ENCODE assay signal across 1 cellular context in the genomic region with DNA sequence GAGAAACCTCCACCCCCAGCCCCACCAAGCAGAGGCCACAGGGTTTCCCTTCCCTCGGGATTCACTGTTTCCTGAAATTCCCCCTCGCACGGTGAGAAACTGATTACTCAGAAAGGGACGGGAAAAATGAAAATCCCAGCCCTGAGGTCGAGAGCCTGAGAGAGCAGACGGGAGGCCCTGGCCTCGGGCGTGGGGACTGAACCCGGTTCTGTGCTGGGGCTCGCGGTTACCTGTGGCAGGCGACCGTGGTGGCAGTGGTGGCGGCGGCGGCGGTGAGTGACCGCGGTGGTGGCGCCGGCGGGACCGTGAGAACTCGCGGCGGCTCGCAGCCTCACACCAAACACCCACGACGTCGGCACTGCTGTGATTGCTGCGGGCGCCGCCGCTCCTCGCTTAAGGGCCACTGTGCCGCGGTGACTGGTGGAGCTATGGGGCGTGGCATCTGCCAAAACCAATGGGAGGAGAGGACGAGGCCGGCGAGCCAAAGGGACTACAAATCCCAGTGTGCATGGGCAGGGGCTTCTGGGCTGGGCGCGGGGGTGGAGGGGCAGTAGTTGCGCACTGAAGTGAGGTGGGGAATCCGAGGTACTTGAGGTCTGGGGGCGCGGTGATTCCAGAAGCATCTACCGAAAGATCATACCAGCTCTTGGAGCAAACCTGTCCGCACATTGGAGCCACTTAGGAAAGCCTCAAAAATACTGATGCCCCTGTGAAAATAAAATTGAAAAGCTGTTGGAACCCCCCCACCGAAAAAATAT.
TF ChIP-seq lines count a peak whose summit lies in the region.

LGMN (minus strand) TSS at position 369 of the 758 bp plus-strand sequence. CDS start 15,841 bp downstream, outside the sequence.

TF ChIP-seq in HepG2, 621 proteins besides CTCF, POLR2A, EP300 and RAD21 (continued from another document and continues in another):
- TF ChIP-seq, protein P1, sequence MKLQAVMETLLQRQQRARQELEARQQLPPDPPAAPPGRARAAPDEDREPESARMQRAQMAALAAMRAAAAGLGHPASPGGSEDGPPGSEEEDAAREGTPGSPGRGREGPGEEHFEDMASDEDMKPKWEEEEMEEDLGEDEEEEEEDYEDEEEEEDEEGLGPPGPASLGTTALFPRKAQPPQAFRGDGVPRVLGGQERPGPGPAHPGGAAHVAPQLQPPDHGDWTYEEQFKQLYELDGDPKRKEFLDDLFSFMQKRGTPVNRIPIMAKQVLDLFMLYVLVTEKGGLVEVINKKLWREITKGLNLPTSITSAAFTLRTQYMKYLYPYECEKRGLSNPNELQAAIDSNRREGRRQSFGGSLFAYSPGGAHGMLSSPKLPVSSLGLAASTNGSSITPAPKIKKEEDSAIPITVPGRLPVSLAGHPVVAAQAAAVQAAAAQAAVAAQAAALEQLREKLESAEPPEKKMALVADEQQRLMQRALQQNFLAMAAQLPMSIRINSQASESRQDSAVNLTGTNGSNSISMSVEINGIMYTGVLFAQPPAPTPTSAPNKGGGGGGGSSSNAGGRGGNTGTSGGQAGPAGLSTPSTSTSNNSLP (IDR thresholded peaks at IDR 0.05; ENCODE audit: low read depth, low read length) = no peak
- TF ChIP-seq DMTF1 (CRISPR knock-in tag; IDR thresholded peaks at IDR 0.05) (peak; percentile 85; the same call in 1 of the 2 replicates), SMAD1 (CRISPR knock-in tag; IDR thresholded peaks at IDR 0.05; ENCODE audit: borderline replicate concordance, low read depth) (peak; percentile 72; the same call in 1 of the 2 replicates), SRY (CRISPR knock-in tag; IDR thresholded peaks at IDR 0.05) (peak; percentile 81; the same call in 1 of the 2 replicates), JUNB (CRISPR knock-in tag; IDR thresholded peaks at IDR 0.05; ENCODE audit: borderline replicate concordance) (no peak), RNF219 (CRISPR knock-in tag; IDR thresholded peaks at IDR 0.05) (no peak), ZNF260 (CRISPR knock-in tag; IDR thresholded peaks at IDR 0.05; ENCODE audit: borderline replicate concordance, low read depth) (no peak), MAFG (CRISPR knock-in tag; IDR thresholded peaks at IDR 0.05) (no peak), NAIF1 (CRISPR knock-in tag; IDR thresholded peaks at IDR 0.05; ENCODE audit: borderline replicate concordance) (no peak), SRF (IDR thresholded peaks at IDR 0.05; ENCODE audit: low read depth, low read length) (no peak), ZNF382 (CRISPR knock-in tag; IDR thresholded peaks at IDR 0.05; ENCODE audit: borderline replicate concordance) (no peak), ZNF660 (CRISPR knock-in tag; IDR thresholded peaks at IDR 0.05; ENCODE audit: borderline replicate concordance, low read depth) (no peak), MED1 (CRISPR knock-in tag; IDR thresholded peaks at IDR 0.05) (peak; percentile 45; the same call in 1 of the 2 replicates), THYN1 (CRISPR knock-in tag; IDR thresholded peaks at IDR 0.05; ENCODE audit: borderline replicate concordance, low read depth) (no peak), REXO4 (CRISPR knock-in tag; IDR thresholded peaks at IDR 0.05; ENCODE audit: borderline replicate concordance) (no peak), NR1H2 (CRISPR knock-in tag; IDR thresholded peaks at IDR 0.05; ENCODE audit: borderline replicate concordance, low read depth) (no peak), ZNF883 (CRISPR knock-in tag; IDR thresholded peaks at IDR 0.05; ENCODE audit: not compliant biosample characterization) (peak; percentile 97), ZNF747 (CRISPR knock-in tag; IDR thresholded peaks at IDR 0.05; ENCODE audit: borderline replicate concordance) (peak; percentile 68; the same call in 1 of the 2 replicates), ZNF816 (CRISPR knock-in tag; IDR thresholded peaks at IDR 0.05; ENCODE audit: borderline replicate concordance) (no peak), NONO (IDR thresholded peaks at IDR 0.05) (no peak), NONO (CRISPR knock-in tag; conservative IDR thresholded peaks at IDR 0.05) (no peak; the same call in 1 of the 2 replicates), NRL (CRISPR knock-in tag; IDR thresholded peaks at IDR 0.05; ENCODE audit: borderline replicate concordance) (no peak; the same call in 1 of the 2 replicates), ELF4 (CRISPR knock-in tag; IDR thresholded peaks at IDR 0.05; ENCODE audit: borderline replicate concordance) (no peak), RBFOX2 (IDR thresholded peaks at IDR 0.05; ENCODE audit: low read depth, low read length) (peak; percentile 92), MXD3 (CRISPR knock-in tag; IDR thresholded peaks at IDR 0.05) (peak; percentile 93), NFATC3 (CRISPR knock-in tag; IDR thresholded peaks at IDR 0.05) (no peak), MYNN (CRISPR knock-in tag; IDR thresholded peaks at IDR 0.05; ENCODE audit: low read depth) (no peak), ZNF761 (CRISPR knock-in tag; conservative IDR thresholded peaks at IDR 0.05) (0 out of 2 replicates have a peak, but pooled peaks have one; percentile 77), ZNF468 (CRISPR knock-in tag; IDR thresholded peaks at IDR 0.05) (no peak), NPAS2 (CRISPR knock-in tag; IDR thresholded peaks at IDR 0.05; ENCODE audit: borderline replicate concordance) (no peak), DMAP1 (CRISPR knock-in tag; IDR thresholded peaks at IDR 0.05) (no peak; the same call in 1 of the 2 replicates), FOXK2 (IDR thresholded peaks at IDR 0.05) (no peak), ZNF205 (CRISPR knock-in tag; IDR thresholded peaks at IDR 0.05) (0 out of 2 replicates have a peak, but pooled peaks have one; percentile 62), ARHGAP35 (CRISPR knock-in tag; IDR thresholded peaks at IDR 0.05; ENCODE audit: borderline replicate concordance) (no peak; the same call in 1 of the 2 replicates), KDM5A (IDR thresholded peaks at IDR 0.05; ENCODE audit: borderline replicate concordance, low read length) (no peak; the same call in 1 of the 2 replicates), ZBTB34 (CRISPR knock-in tag; IDR thresholded peaks at IDR 0.05) (no peak), ZNF572 (CRISPR knock-in tag; IDR thresholded peaks at IDR 0.05) (peak; percentile 37; the same call in 1 of the 2 replicates), ZNF75D (CRISPR knock-in tag; IDR thresholded peaks at IDR 0.05; ENCODE audit: borderline replicate concordance) (no peak), CENPX (CRISPR knock-in tag; IDR thresholded peaks at IDR 0.05) (no peak)
- TF ChIP-seq, protein P2, sequence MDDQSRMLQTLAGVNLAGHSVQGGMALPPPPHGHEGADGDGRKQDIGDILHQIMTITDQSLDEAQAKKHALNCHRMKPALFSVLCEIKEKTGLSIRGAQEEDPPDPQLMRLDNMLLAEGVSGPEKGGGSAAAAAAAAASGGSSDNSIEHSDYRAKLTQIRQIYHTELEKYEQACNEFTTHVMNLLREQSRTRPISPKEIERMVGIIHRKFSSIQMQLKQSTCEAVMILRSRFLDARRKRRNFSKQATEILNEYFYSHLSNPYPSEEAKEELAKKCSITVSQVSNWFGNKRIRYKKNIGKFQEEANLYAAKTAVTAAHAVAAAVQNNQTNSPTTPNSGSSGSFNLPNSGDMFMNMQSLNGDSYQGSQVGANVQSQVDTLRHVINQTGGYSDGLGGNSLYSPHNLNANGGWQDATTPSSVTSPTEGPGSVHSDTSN (CRISPR knock-in tag; IDR thresholded peaks at IDR 0.05; ENCODE audit: borderline replicate concordance) = no peak
- TF ChIP-seq, protein P3, sequence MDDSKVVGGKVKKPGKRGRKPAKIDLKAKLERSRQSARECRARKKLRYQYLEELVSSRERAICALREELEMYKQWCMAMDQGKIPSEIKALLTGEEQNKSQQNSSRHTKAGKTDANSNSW (CRISPR knock-in tag; IDR thresholded peaks at IDR 0.05; ENCODE audit: borderline replicate concordance) = no peak
- TF ChIP-seq, protein P4, sequence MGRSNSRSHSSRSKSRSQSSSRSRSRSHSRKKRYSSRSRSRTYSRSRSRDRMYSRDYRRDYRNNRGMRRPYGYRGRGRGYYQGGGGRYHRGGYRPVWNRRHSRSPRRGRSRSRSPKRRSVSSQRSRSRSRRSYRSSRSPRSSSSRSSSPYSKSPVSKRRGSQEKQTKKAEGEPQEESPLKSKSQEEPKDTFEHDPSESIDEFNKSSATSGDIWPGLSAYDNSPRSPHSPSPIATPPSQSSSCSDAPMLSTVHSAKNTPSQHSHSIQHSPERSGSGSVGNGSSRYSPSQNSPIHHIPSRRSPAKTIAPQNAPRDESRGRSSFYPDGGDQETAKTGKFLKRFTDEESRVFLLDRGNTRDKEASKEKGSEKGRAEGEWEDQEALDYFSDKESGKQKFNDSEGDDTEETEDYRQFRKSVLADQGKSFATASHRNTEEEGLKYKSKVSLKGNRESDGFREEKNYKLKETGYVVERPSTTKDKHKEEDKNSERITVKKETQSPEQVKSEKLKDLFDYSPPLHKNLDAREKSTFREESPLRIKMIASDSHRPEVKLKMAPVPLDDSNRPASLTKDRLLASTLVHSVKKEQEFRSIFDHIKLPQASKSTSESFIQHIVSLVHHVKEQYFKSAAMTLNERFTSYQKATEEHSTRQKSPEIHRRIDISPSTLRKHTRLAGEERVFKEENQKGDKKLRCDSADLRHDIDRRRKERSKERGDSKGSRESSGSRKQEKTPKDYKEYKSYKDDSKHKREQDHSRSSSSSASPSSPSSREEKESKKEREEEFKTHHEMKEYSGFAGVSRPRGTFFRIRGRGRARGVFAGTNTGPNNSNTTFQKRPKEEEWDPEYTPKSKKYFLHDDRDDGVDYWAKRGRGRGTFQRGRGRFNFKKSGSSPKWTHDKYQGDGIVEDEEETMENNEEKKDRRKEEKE (IDR thresholded peaks at IDR 0.05) = no peak
- TF ChIP-seq, protein P5, sequence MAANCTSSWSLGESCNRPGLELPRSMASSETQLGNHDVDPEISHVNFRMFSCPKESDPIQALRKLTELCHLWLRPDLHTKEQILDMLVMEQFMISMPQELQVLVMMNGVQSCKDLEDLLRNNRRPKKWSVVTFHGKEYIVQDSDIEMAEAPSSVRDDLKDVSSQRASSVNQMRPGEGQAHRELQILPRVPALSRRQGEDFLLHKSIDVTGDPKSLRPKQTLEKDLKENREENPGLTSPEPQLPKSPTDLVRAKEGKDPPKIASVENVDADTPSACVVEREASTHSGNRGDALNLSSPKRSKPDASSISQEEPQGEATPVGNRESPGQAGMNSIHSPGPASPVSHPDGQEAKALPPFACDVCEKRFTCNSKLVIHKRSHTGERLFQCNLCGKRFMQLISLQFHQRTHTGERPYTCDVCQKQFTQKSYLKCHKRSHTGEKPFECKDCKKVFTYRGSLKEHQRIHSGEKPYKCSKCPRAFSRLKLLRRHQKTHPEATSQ (CRISPR knock-in tag; IDR thresholded peaks at IDR 0.05; ENCODE audit: borderline replicate concordance) = no peak
